Comparison of ENCODE assay signal across 13 cellular contexts in genomic region chr16:29818082-29818481, GRCh38. TPM values are rescaled to one million over a fixed set of nuclear protein-coding genes. Genes with fewer than 3 reads are reported as not detected.
DNase-seq lines count a peak whose midpoint lies in the region; ATAC-seq and TF ChIP-seq lines count a peak whose summit lies in the region.
"Had no signal": no experiment of that assay in that cellular context is flagged by ENCODE, and none has a peak within 500 bp of the region (broad histone marks: within the 10 kb centered on the region; RNA-seq: fewer than 3 reads in every experiment).

No MANE protein-coding gene starts in this region.

- no TSS peak for BruUV-seq in Caco-2 (replicated peaks; lab: Mats Ljungman, UMichigan)

- DNase-seq in Caco-2 (no peak), MG63 (no peak), body of pancreas (no peak), KG1 (lab: John Stamatoyannopoulos, UW) (no peak), COLO829 (ENCODE audit: low spot score) (no peak)
- no peak for DNase-seq in natural killer cell treated with Interleukin-12 subunit alpha and Interleukin-12 subunit beta and Interleukin-15 and Interleukin-18, amount 100 ng/mL, for 72 hours (ENCODE audit: low spot score)
- no peak for DNase-seq in stimulated activated CD8-positive, alpha-beta memory T cell treated with anti-CD3 and anti-CD28 coated beads, Interleukin-4, amount 100 ng/mL, for 48 hours
- DNase-seq: effector memory CD4-positive, alpha-beta T cell; hypothalamus; midbrain; NCI-H2081 treated with DMSO at 0.1 percent for 48 hours had no signal

- H3K9me3 ChIP-seq in Caco-2 (no peaks in the 10 kb centered on the region), MG63 (no peaks in the 10 kb centered on the region), body of pancreas (no peaks in the 10 kb centered on the region)
- H3K9me3 ChIP-seq: vagina had no signal

- peaks cover 27% of the 10 kb centered on the region for H3K4me1 Mint-ChIP-seq in Caco-2 (ENCODE audit: low read depth, unreplicated experiment)
- peaks cover 55% of the 10 kb centered on the region in 2 donors for H3K4me1 Mint-ChIP-seq in natural killer cell treated with Interleukin-12 subunit alpha and Interleukin-12 subunit beta and Interleukin-15 and Interleukin-18, amount 100 ng/mL, for 72 hours (ENCODE audit: low read depth in 2 of 2)

- intact Hi-C loops in Caco-2 (cut with micrococcal nuclease; ENCODE audit: unreplicated experiment) (loop anchor here (5.0 to 10.0 kb wide), 2 partner anchors 84 to 177 kb away; partner anchors contain the start of genes ASPHD1, HIRIP3 and INO80E), body of pancreas (cut with DNase I) (no loop called here)

- peaks cover 7% of the 10 kb centered on the region for H3K4me1 ChIP-seq in Caco-2
- H3K4me1 ChIP-seq in body of pancreas = peaks cover 65% of the 10 kb centered on the region

- H3K27ac ChIP-seq in body of pancreas = peak overlapping the region in 3 of 4 donors; percentile 13 to 97 (median 15)
- H3K27ac ChIP-seq: vagina had no signal

- H3K36me3 ChIP-seq in Caco-2 (ENCODE audit: control insufficient read depth, insufficient read depth, low read length) = no peaks in the 10 kb centered on the region; the same call in 1 of the 2 replicates
- H3K36me3 ChIP-seq in MG63 = peaks cover 48% of the 10 kb centered on the region
- no peaks in the 10 kb centered on the region for H3K36me3 ChIP-seq in body of pancreas (replicated peaks in 1 of 2; ENCODE audit: insufficient read depth in 1 of 2, low read depth in 2 of 2)

- no peaks in the 10 kb centered on the region for H3K27me3 Mint-ChIP-seq in Caco-2 (ENCODE audit: insufficient read depth, unreplicated experiment)
- no peaks in the 10 kb centered on the region for H3K27me3 Mint-ChIP-seq in natural killer cell treated with Interleukin-12 subunit alpha and Interleukin-12 subunit beta and Interleukin-15 and Interleukin-18, amount 100 ng/mL, for 72 hours

- no peak for ATAC-seq in body of pancreas
- ATAC-seq in natural killer cell treated with Interleukin-12 subunit alpha and Interleukin-12 subunit beta and Interleukin-15 and Interleukin-18, amount 100 ng/mL, for 72 hours = no peak
- ATAC-seq: sciatic nerve had no signal

- no peaks in the 10 kb centered on the region for H3K27me3 ChIP-seq in Caco-2 (replicated peaks; ENCODE audit: control insufficient read depth, insufficient read depth, low read length)
- H3K27me3 ChIP-seq in MG63 = no peaks in the 10 kb centered on the region
- H3K27me3 ChIP-seq in body of pancreas = no peaks in the 10 kb centered on the region
- H3K27me3 ChIP-seq: vagina had no signal

- peak overlapping the region; percentile 73 for H3K27ac Mint-ChIP-seq in Caco-2 (ENCODE audit: unreplicated experiment)
- peak overlapping the region; percentile 78 to 98 for H3K27ac Mint-ChIP-seq in natural killer cell treated with Interleukin-12 subunit alpha and Interleukin-12 subunit beta and Interleukin-15 and Interleukin-18, amount 100 ng/mL, for 72 hours

- peaks cover 44% of the 10 kb centered on the region for H3K36me3 Mint-ChIP-seq in Caco-2 (ENCODE audit: insufficient read depth, unreplicated experiment)
- peaks cover 7% of the 10 kb centered on the region for H3K36me3 Mint-ChIP-seq in natural killer cell treated with Interleukin-12 subunit alpha and Interleukin-12 subunit beta and Interleukin-15 and Interleukin-18, amount 100 ng/mL, for 72 hours

- POLR2A ChIA-PET in Caco-2 (lab: Charles Lee) = interaction anchor here (0.8 kb wide), 1 partner anchor 108 kb away, joined by 3 read pairs; the partner anchor contains the start of gene KCTD13

- CTCF ChIA-PET in Caco-2 (lab: Charles Lee) = interaction anchor here (2.4 to 2.8 kb wide), 3 partner anchors 11 to 30 kb away, joined by 9 to 22 read pairs (median 16); partner anchors contain the start of gene MAZ

- peak overlapping the region; percentile 73 for H3K4me3 Mint-ChIP-seq in Caco-2 (ENCODE audit: unreplicated experiment)
- H3K4me3 Mint-ChIP-seq in natural killer cell treated with Interleukin-12 subunit alpha and Interleukin-12 subunit beta and Interleukin-15 and Interleukin-18, amount 100 ng/mL, for 72 hours = peak overlapping the region; percentile 96

- WGBS in body of pancreas, 2 donors = 59 to 60% methylated on average over 4 of the region's 4 CpGs

- H3K4me3 ChIP-seq in Caco-2 (ENCODE audit: low read depth, low read length) = no peak overlapping the region
- peak overlapping the region; percentile 83 for H3K4me3 ChIP-seq in MG63
- no peak overlapping the region for H3K4me3 ChIP-seq in body of pancreas
- H3K4me3 ChIP-seq: vagina had no signal

- TF ChIP-seq CTCF in Caco-2 (IDR thresholded peaks at IDR 0.05; ENCODE audit: insufficient read depth in 1 of 2, low read depth in 1 of 2, low read length in 1 of 2, severe bottlenecking in 1 of 2, unreplicated experiment in 1 of 2) (no peak), body of pancreas (IDR thresholded peaks at IDR 0.05) (no peak)

- no peaks in the 10 kb centered on the region for H3K9me3 Mint-ChIP-seq in Caco-2 (ENCODE audit: unreplicated experiment)
- H3K9me3 Mint-ChIP-seq in natural killer cell treated with Interleukin-12 subunit alpha and Interleukin-12 subunit beta and Interleukin-15 and Interleukin-18, amount 100 ng/mL, for 72 hours = no peaks in the 10 kb centered on the region

- TF ChIP-seq POLR2A in body of pancreas (IDR thresholded peaks at IDR 0.05) = no peak

RNA-seq across cellular contexts. Expression of gene PAGR1, which starts 2.1 kb away (rescaled TPM):
- total RNA-seq in Caco-2 (2022) (31.4 and 33.0 TPM in 2 replicates), body of pancreas (10 to 100 TPM; 27.5 to 63.9 TPM)
- total RNA-seq in MG63 (2014; rRNA removed; shearing (Covaris generic); ENCODE audit: low replicate concordance) = 90.0 and 113 TPM in 2 replicates
- total RNA-seq in natural killer cell treated with Interleukin-12 subunit alpha and Interleukin-12 subunit beta and Interleukin-15 and Interleukin-18, amount 100 ng/mL, for 72 hours = 10 to 100 TPM; 20.5 to 36.1 TPM

RNA-seq across cellular contexts. Expression of gene MVP, which starts 2.2 kb away (rescaled TPM):
- total RNA-seq in Caco-2 (2022) (62.9 and 72.5 TPM in 2 replicates), body of pancreas (100 to 1,000 TPM in 1 of 2 donors, 10 to 100 TPM in 1; 75.5 to 139 TPM)
- 77.1 and 147 TPM in 2 replicates for total RNA-seq in MG63 (2014; rRNA removed; shearing (Covaris generic); ENCODE audit: low replicate concordance)
- 100 to 1,000 TPM in 1 of 2 donors, 10 to 100 TPM in 1; 86.1 to 180 TPM for total RNA-seq in natural killer cell treated with Interleukin-12 subunit alpha and Interleukin-12 subunit beta and Interleukin-15 and Interleukin-18, amount 100 ng/mL, for 72 hours

RNA-seq across cellular contexts. Expression of gene PRRT2, which starts 6.1 kb away (rescaled TPM):
- total RNA-seq in Caco-2 (2022) (3.6 and 3.9 TPM in 2 replicates), body of pancreas (1 to 10 TPM in 1 of 2 donors, not detected in 1; 1.0 TPM)
- not detected in 2 replicates for total RNA-seq in MG63 (2014; rRNA removed; shearing (Covaris generic); ENCODE audit: low replicate concordance)
- total RNA-seq in natural killer cell treated with Interleukin-12 subunit alpha and Interleukin-12 subunit beta and Interleukin-15 and Interleukin-18, amount 100 ng/mL, for 72 hours = 1 to 10 TPM in 1 of 2 donors, under 1 TPM in 1; 0.98 to 2.8 TPM

RNA-seq across cellular contexts. Expression of gene MAZ, which starts 11.8 kb away (rescaled TPM):
- total RNA-seq in Caco-2 (2022) (299 and 317 TPM in 2 replicates), body of pancreas (100 to 1,000 TPM in 1 of 2 donors, 10 to 100 TPM in 1; 57.9 to 125 TPM)
- total RNA-seq in MG63 (2014; rRNA removed; shearing (Covaris generic); ENCODE audit: low replicate concordance) = 331 and 420 TPM in 2 replicates
- 100 to 1,000 TPM; 241 to 424 TPM for total RNA-seq in natural killer cell treated with Interleukin-12 subunit alpha and Interleukin-12 subunit beta and Interleukin-15 and Interleukin-18, amount 100 ng/mL, for 72 hours

RNA-seq across cellular contexts. Expression of gene KIF22, which starts 27.5 kb away (rescaled TPM):
- 134 and 152 TPM in 2 replicates for total RNA-seq in Caco-2 (2022)
- 74.9 and 134 TPM in 2 replicates for total RNA-seq in MG63 (2014; rRNA removed; shearing (Covaris generic); ENCODE audit: low replicate concordance)
- 10 to 100 TPM in 1 of 2 donors, 1 to 10 TPM in 1; 8.9 to 13.7 TPM for total RNA-seq in body of pancreas
- 100 to 1,000 TPM in 1 of 2 donors, 10 to 100 TPM in 1; 63.4 to 174 TPM for total RNA-seq in natural killer cell treated with Interleukin-12 subunit alpha and Interleukin-12 subunit beta and Interleukin-15 and Interleukin-18, amount 100 ng/mL, for 72 hours
